In the genomic region with DNA sequence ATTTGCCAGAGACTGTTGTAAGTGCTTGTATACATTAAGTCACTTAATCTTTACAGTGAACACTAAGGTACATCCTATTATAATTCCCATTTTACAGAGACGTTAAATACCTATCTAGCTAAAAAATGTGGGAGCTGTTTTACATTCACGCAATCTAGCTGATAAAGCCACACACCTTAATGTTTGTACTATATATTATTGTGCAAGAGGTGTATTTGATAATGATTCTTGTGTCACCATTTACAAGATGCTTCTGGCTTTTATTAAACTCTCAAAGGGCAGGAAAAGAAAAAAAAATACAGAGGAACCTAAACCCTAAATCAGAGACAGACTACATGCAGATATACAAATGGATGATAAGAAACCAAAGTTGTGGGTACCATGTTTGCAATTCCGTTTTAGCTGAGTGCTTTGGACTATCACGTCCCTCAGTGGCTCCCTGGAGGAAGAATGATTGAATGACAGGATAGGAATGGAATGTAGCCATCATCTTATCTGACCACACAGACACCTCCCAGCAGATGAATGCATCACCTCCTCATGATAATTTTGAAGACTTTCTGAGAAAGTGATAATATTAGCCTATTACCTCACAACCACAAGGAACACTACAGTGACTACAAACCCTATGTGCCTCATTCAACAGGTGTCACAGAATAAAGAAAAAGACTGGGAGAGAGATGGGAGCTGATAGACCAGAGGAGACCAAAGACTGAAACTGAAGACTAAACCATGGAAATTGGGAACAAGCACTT, we compare ENCODE assay signal across 9 cellular contexts.
DNase-seq lines count a peak whose midpoint lies in the region; ATAC-seq and TF ChIP-seq lines count a peak whose summit lies in the region.
"Had no signal": no experiment of that assay in that cellular context is flagged by ENCODE, and none has a peak within 500 bp of the region (broad histone marks: within the 10 kb centered on the region; RNA-seq: fewer than 3 reads in every experiment).

No MANE protein-coding gene starts in this region.

- no peaks in the 10 kb centered on the region for H3K36me3 ChIP-seq in ACC112 (ENCODE audit: insufficient read depth, low read length)
- H3K36me3 ChIP-seq in HUES6 (ENCODE audit: control insufficient read depth, insufficient read depth, low read length) = no peaks in the 10 kb centered on the region
- H3K36me3 ChIP-seq in brain microvascular endothelial cell (replicated peaks) = no peaks in the 10 kb centered on the region
- no peaks in the 10 kb centered on the region for H3K36me3 ChIP-seq in mucosa of descending colon (ENCODE audit: low read depth)
- no peaks in the 10 kb centered on the region for H3K36me3 ChIP-seq in left lung

- H3K4me3 ChIP-seq in ACC112 (ENCODE audit: low read depth, low read length) = peak overlapping the region; percentile 74
- peak overlapping the region; percentile 79 for H3K4me3 ChIP-seq in HUES6 (ENCODE audit: low read depth, low read length)
- peak overlapping the region; percentile 59 for H3K4me3 ChIP-seq in brain microvascular endothelial cell (ENCODE audit: low read depth, low read length)
- peak overlapping the region; percentile 29 for H3K4me3 ChIP-seq in mucosa of descending colon
- H3K4me3 ChIP-seq in left lung = peak overlapping the region in 1 of 2 donors; percentile 47

- H3K9me3 ChIP-seq in HUES6 (ENCODE audit: control insufficient read depth, insufficient read depth, low read depth, low read length) (no peaks in the 10 kb centered on the region), mucosa of descending colon (no peaks in the 10 kb centered on the region), left lung (no peaks in the 10 kb centered on the region)

- H3K27me3 ChIP-seq in ACC112 (ENCODE audit: insufficient read depth, low read length) = no peaks in the 10 kb centered on the region
- no peaks in the 10 kb centered on the region; the same call in 1 of the 2 replicates for H3K27me3 ChIP-seq in HUES6 (ENCODE audit: control insufficient read depth, insufficient read depth, low read length)
- no peaks in the 10 kb centered on the region for H3K27me3 ChIP-seq in brain microvascular endothelial cell (replicated peaks)
- H3K27me3 ChIP-seq in left lung = no peaks in the 10 kb centered on the region

- H3K27ac ChIP-seq in ACC112 (ENCODE audit: low read depth, low read length) = no peak overlapping the region
- no peak overlapping the region for H3K27ac ChIP-seq in HUES6 (ENCODE audit: low read depth, low read length)
- H3K27ac ChIP-seq in brain microvascular endothelial cell = peak overlapping the region; percentile 62
- H3K27ac ChIP-seq in left lung = peak overlapping the region in 1 of 2 donors; percentile 95

- peaks cover 19% of the 10 kb centered on the region for H3K4me1 ChIP-seq in ACC112 (ENCODE audit: control insufficient read depth, insufficient read depth, low read length, unreplicated experiment)
- H3K4me1 ChIP-seq in HUES6 (ENCODE audit: control insufficient read depth, insufficient read depth, low read length) = peaks cover 21% of the 10 kb centered on the region
- peaks cover 20% of the 10 kb centered on the region for H3K4me1 ChIP-seq in mucosa of descending colon (ENCODE audit: low read depth)
- peaks cover 0 to 15% of the 10 kb centered on the region in 2 donors for H3K4me1 ChIP-seq in left lung

- in situ Hi-C loops in brain microvascular endothelial cell (cut with HindIII; ENCODE audit: low pct_ligation_motif_present, low sequenced_read_pairs) = no loop called here

- no peak overlapping the region for H2AFZ ChIP-seq in ACC112 (ENCODE audit: low read length, unreplicated experiment)

- intact Hi-C loops in mucosa of descending colon (cut with DNase I, micrococcal nuclease) (loop anchor here in 1 of 2 donors (10.0 kb wide), 1 partner anchor 88 kb away; no protein-coding TSS in a partner anchor), left lung (cut with DNase I) (no loop called here)

- H3K9ac ChIP-seq in HUES6 (ENCODE audit: low read length) = no peak overlapping the region

- no peak for ATAC-seq in mucosa of descending colon
- ATAC-seq in left lung = no peak

- no peaks in the 10 kb centered on the region for H3K79me2 ChIP-seq in ACC112 (ENCODE audit: control insufficient read depth, insufficient read depth, low read length, unreplicated experiment)

- DNase-seq in brain microvascular endothelial cell (peak; percentile 80), mucosa of descending colon (no peak), activated gamma-delta T cell treated with Interleukin-2 at 50 U/mL for 16 hours (no peak), AML-193 (lab: John Stamatoyannopoulos, UW) (no peak), left lung (no peak), amniotic stem cell (lab: John Stamatoyannopoulos, UW) (no peak)
- DNase-seq: stimulated activated naive B cell treated with anti-CD40 and anti-IgM and Interleukin-4, amounts not matched to agents 10 μg/mL and 1 μg/mL and 100 μg/mL, for 72 hours had no signal

- TF ChIP-seq CTCF in brain microvascular endothelial cell (IDR thresholded peaks at IDR 0.05; ENCODE audit: low read depth, low read length, missing control alignments) = no peak
- TF ChIP-seq CTCF in mucosa of descending colon (IDR thresholded peaks at IDR 0.05) = no peak
- TF ChIP-seq CTCF in left lung (IDR thresholded peaks at IDR 0.05) = no peak
